In genomic region chr1:244048566-244049141, GRCh38 we compare ENCODE assay signal across 8 cellular contexts. TPM values are rescaled to one million over a fixed set of nuclear protein-coding genes. Genes with fewer than 3 reads are reported as not detected.
DNase-seq lines count a peak whose midpoint lies in the region; ATAC-seq and TF ChIP-seq lines count a peak whose summit lies in the region.

No MANE protein-coding gene starts in this region.

- no peak overlapping the region for H3K4me3 ChIP-seq in Karpas-422 (ENCODE audit: low read length)
- peak overlapping the region; percentile 48 for H3K4me3 ChIP-seq in colonic mucosa
- H3K4me3 ChIP-seq in ovary: peak overlapping the region; percentile 71

- TF ChIP-seq CTCF in Calu3 (IDR thresholded peaks at IDR 0.05; ENCODE audit: unreplicated experiment) (no peak), colonic mucosa (IDR thresholded peaks at IDR 0.05) (no peak), ovary (IDR thresholded peaks at IDR 0.05) (no peak), foreskin keratinocyte (conservative IDR thresholded peaks at IDR 0.05) (no peak)

- H3K36me3 Mint-ChIP-seq in Calu3 (ENCODE audit: insufficient read depth, unreplicated experiment): peaks cover 36% of the 10 kb centered on the region

- H3K27ac ChIP-seq in Karpas-422 (ENCODE audit: low read length): no peak overlapping the region
- H3K27ac ChIP-seq in colonic mucosa: peak overlapping the region; percentile 84
- peak overlapping the region; percentile 89 to 91 for H3K27ac ChIP-seq in ovary
- H3K27ac ChIP-seq in foreskin keratinocyte: no peak overlapping the region

- no peak overlapping the region for H2AFZ ChIP-seq in Karpas-422 (ENCODE audit: low read length)

- no peaks in the 10 kb centered on the region for H3K36me3 ChIP-seq in Karpas-422 (ENCODE audit: insufficient read depth, low read length)
- no peaks in the 10 kb centered on the region for H3K36me3 ChIP-seq in colonic mucosa
- no peaks in the 10 kb centered on the region for H3K36me3 ChIP-seq in ovary

- no peak for TF ChIP-seq POLR2A in ovary (IDR thresholded peaks at IDR 0.05)

- H3K4me1 ChIP-seq in Karpas-422 (ENCODE audit: low read length) (peaks cover 41% of the 10 kb centered on the region), colonic mucosa (no peaks in the 10 kb centered on the region), ovary (ENCODE audit: insufficient read depth) (no peaks in the 10 kb centered on the region), foreskin keratinocyte (no peaks in the 10 kb centered on the region)

- no peak for TF ChIP-seq EP300 in ovary (IDR thresholded peaks at IDR 0.05)

- H3K79me2 ChIP-seq in Karpas-422 (ENCODE audit: low read length): no peaks in the 10 kb centered on the region

- H3K4me3 Mint-ChIP-seq in Calu3 (ENCODE audit: low read depth, unreplicated experiment): peak overlapping the region; percentile 86

- H3K4me2 ChIP-seq in Karpas-422 (ENCODE audit: low read depth, low read length, poor library complexity, severe bottlenecking): no peak overlapping the region

- no peaks in the 10 kb centered on the region for H3K9me3 ChIP-seq in Karpas-422 (ENCODE audit: low read length)
- no peaks in the 10 kb centered on the region for H3K9me3 ChIP-seq in colonic mucosa
- H3K9me3 ChIP-seq in ovary: no peaks in the 10 kb centered on the region

- WGBS in ovary, 3 donors: 1 to 2% (median 1%) methylated on average over 17 to 60 of the region's 81 CpGs

- no peaks in the 10 kb centered on the region for H3K9me2 ChIP-seq in Karpas-422 (replicated peaks; ENCODE audit: insufficient read depth, low read length)

- H4K20me1 ChIP-seq in Karpas-422 (ENCODE audit: insufficient read depth, low read depth, low read length): peaks cover 31% of the 10 kb centered on the region

- CTCF ChIA-PET in Calu3 (lab: Charles Lee): interaction anchor here (0.6 to 1.3 kb wide), 2 partner anchors 17 to 20 kb away, joined by 3 to 7 read pairs; no protein-coding TSS in a partner anchor

- intact Hi-C loops in Calu3 (cut with micrococcal nuclease; ENCODE audit: unreplicated experiment) (loop anchor here (2.0 to 5.0 kb wide), 3 partner anchors 68 to 206 kb away; no protein-coding TSS in a partner anchor), colonic mucosa (cut with DNase I) (no loop called here), ovary (cut with DNase I) (loop anchor here in 2 of 4 donors (5.0 kb wide), 2 partner anchors 196 to 201 kb away; partner anchors contain the start of gene AKT3 (in 1 of the 2))

- no peak overlapping the region for H3K9ac ChIP-seq in Karpas-422 (ENCODE audit: low read length)
- peak overlapping the region in 1 of 2 donors; percentile 48 for H3K9ac ChIP-seq in colonic mucosa (ENCODE audit: low read depth in 2 of 2, low read length in 2 of 2)

- peaks cover 5% of the 10 kb centered on the region; the same call in 1 of the 2 replicates for H3K27me3 ChIP-seq in Karpas-422 (ENCODE audit: low read length)
- H3K27me3 ChIP-seq in colonic mucosa: no peaks in the 10 kb centered on the region
- H3K27me3 ChIP-seq in ovary: no peaks in the 10 kb centered on the region
- no peaks in the 10 kb centered on the region for H3K27me3 ChIP-seq in foreskin keratinocyte

- DNase-seq in Calu3: no peak
- peak; percentile 54 for DNase-seq in Karpas-422
- no peak for DNase-seq in colonic mucosa
- DNase-seq in ovary: no peak
- no peak for DNase-seq in foreskin keratinocyte
- DNase-seq in NCI-H2196 (lab: John Stamatoyannopoulos, UW; ENCODE audit: unreplicated experiment): no peak
- DNase-seq in ureter (ENCODE audit: low spot score): no peak
- no peak for DNase-seq in glomerular visceral epithelial cell (ENCODE audit: extremely low spot score)

- peaks cover 12% of the 10 kb centered on the region for H3K4me1 Mint-ChIP-seq in Calu3 (ENCODE audit: low read depth, unreplicated experiment)

- no peaks in the 10 kb centered on the region for H3K9me3 Mint-ChIP-seq in Calu3 (ENCODE audit: low read depth, unreplicated experiment)

- no peak for ATAC-seq in foreskin keratinocyte

- BruUV-seq in Calu3 (replicated peaks; lab: Mats Ljungman, UMichigan): no TSS peak

- peak overlapping the region; percentile 86 for H3K27ac Mint-ChIP-seq in Calu3 (ENCODE audit: unreplicated experiment)

- H3K27me3 Mint-ChIP-seq in Calu3 (ENCODE audit: unreplicated experiment): no peaks in the 10 kb centered on the region

RNA-seq across cellular contexts. Expression of gene ZBTB18, which starts 2.4 kb away (rescaled TPM):
- total RNA-seq in Calu3 (2022): 35.8 and 37.8 TPM in 2 replicates
- 6.6 and 9.5 TPM in 2 replicates for total RNA-seq in Karpas-422 (2014; rRNA removed; shearing (Covaris generic); ENCODE audit: low replicate concordance)
- total RNA-seq in colonic mucosa: 10 to 100 TPM; 15.0 to 23.8 TPM
- total RNA-seq in ovary: 10 to 100 TPM in 5 of 7 donors, 1 to 10 TPM in 2; 8.6 to 14.0 (median 10.8) TPM
- polyA plus RNA-seq in ovary: 1 to 10 TPM; 6.7 to 7.2 TPM
- 6.6 and 8.5 TPM in 2 replicates for total RNA-seq in foreskin keratinocyte
- 2.1 and 3.1 TPM in 2 replicates for polyA plus RNA-seq in foreskin keratinocyte
- 14.2 TPM for total RNA-seq in ureter

Comparison
In these comparisons a context has a peak if more than half of its experiments do, and no peak if none do; other contexts are left out.
1. H3K27ac ChIP-seq: peak in colonic mucosa (single experiment) and ovary (2 of 2); none in Karpas-422 (single experiment) and foreskin keratinocyte (single experiment).